In genomic region chr12:22304341-22304740, GRCh38 we compare ENCODE assay signal across 22 cellular contexts. TPM values are rescaled to one million over a fixed set of nuclear protein-coding genes. Genes with fewer than 3 reads are reported as not detected.
DNase-seq lines count a peak whose midpoint lies in the region; ATAC-seq, FAIRE-seq and TF ChIP-seq lines count a peak whose summit lies in the region.
"Had no signal": no experiment of that assay in that cellular context is flagged by ENCODE, and none has a peak within 500 bp of the region (broad histone marks: within the 10 kb centered on the region; RNA-seq: fewer than 3 reads in every experiment).

No MANE protein-coding gene starts in this region.

- intact Hi-C loops in thyroid gland (cut with DNase I): no loop called here
- intact Hi-C loops in kidney (cut with DNase I): no loop called here

- DNase-seq in SIG-M5 treated with dmso at 0.1 percent for 504 hours (lab: John Stamatoyannopoulos, UW; ENCODE audit: unreplicated experiment) (peak; percentile 7), SIG-M5 (lab: John Stamatoyannopoulos, UW) (no peak), thyroid gland (no peak), kidney (no peak)
- DNase-seq: CD4-positive, alpha-beta memory T cell; DMS153; DMS79; GDM1; GOT3; H7; HFFc6 had no signal

- H3K36me3 ChIP-seq in thyroid gland (no peaks in the 10 kb centered on the region), kidney (ENCODE audit: control insufficient read depth in 1 of 2, insufficient read depth in 2 of 2, low read length in 2 of 2) (no peaks in the 10 kb centered on the region)
- H3K36me3 ChIP-seq: BLaER1 had no signal

- WGBS in thyroid gland, 2 donors: 29 to 36% methylated on average over 1 of the region's 1 CpG

- no peak overlapping the region for H3K9ac ChIP-seq in kidney (ENCODE audit: low read length in 2 of 2)
- H3K9ac ChIP-seq: BLaER1 had no signal

- H3K4me3 ChIP-seq in thyroid gland (replicated peaks in 1 of 3) (no peak overlapping the region), kidney (ENCODE audit: low read length in 2 of 2) (no peak overlapping the region)
- H3K4me3 ChIP-seq: A549, BLaER1 had no signal

- H3K27ac ChIP-seq in thyroid gland (peak overlapping the region; percentile 57 to 70 (median 67)), kidney (ENCODE audit: low read depth in 2 of 2, low read length in 2 of 2) (no peak overlapping the region)
- H3K27ac ChIP-seq: 22Rv1, A549, BLaER1 had no signal

- peaks cover 19 to 20% of the 10 kb centered on the region in 2 donors for H3K4me1 ChIP-seq in thyroid gland
- no peaks in the 10 kb centered on the region for H3K4me1 ChIP-seq in kidney (ENCODE audit: control insufficient read depth in 1 of 2, insufficient read depth in 1 of 2, low read depth in 1 of 2, low read length in 2 of 2)
- H3K4me1 ChIP-seq: A549, BLaER1 had no signal

- TF ChIP-seq POLR2A in thyroid gland (IDR thresholded peaks at IDR 0.05): no peak

- TF ChIP-seq CTCF in thyroid gland (IDR thresholded peaks at IDR 0.05): no peak
- no peak for TF ChIP-seq CTCF in kidney (IDR thresholded peaks at IDR 0.05; ENCODE audit: borderline replicate concordance, extremely low read depth, insufficient read depth)

- no peaks in the 10 kb centered on the region for H3K27me3 ChIP-seq in thyroid gland
- H3K27me3 ChIP-seq: BLaER1 had no signal

- FAIRE-seq in islet of Langerhans (lab: Jason Lieb, UNC) (peak; percentile 49), kidney (lab: Jason Lieb, UNC) (no peak)
- FAIRE-seq: A549, GM12892, HepG2 had no signal

- no peaks in the 10 kb centered on the region for H3K9me3 ChIP-seq in thyroid gland
- H3K9me3 ChIP-seq in kidney (ENCODE audit: control insufficient read depth in 1 of 2, low read length in 2 of 2): no peaks in the 10 kb centered on the region

- ATAC-seq in GM19455 (IDR thresholded peaks at IDR 0.05; ENCODE audit: unreplicated experiment) (no peak), GM18498 (IDR thresholded peaks at IDR 0.05; ENCODE audit: unreplicated experiment) (no peak)
- ATAC-seq: A549, HCT116, HepG2 had no signal

RNA-seq across cellular contexts. Expression of gene ST8SIA1, which starts 30.2 kb away (rescaled TPM):
- 1 to 10 TPM; 2.5 to 5.2 (median 4.9) TPM for total RNA-seq in thyroid gland
- total RNA-seq in kidney: 4.7 TPM
- 2.8 TPM for polyA plus RNA-seq in kidney (ENCODE audit: insufficient read depth, low read depth, low replicate concordance)
- total RNA-seq: Daoy, HepG2, HFFc6 had no signal
- polyA plus RNA-seq: CD14-positive monocyte, HepG2 had no signal

Comparison
In these comparisons a context has a peak if more than half of its experiments do, and no peak if none do; other contexts are left out.
1. H3K27ac ChIP-seq: peak in thyroid gland (3 of 3); none in kidney (0 of 2).